Comparison of ENCODE assay signal across 1 cellular context in genomic region chr16:69318177-69318910, GRCh38.
TF ChIP-seq lines count a peak whose summit lies in the region.

No MANE protein-coding gene starts in this region.

TF ChIP-seq in HepG2, 621 proteins besides CTCF, POLR2A, EP300 and RAD21:
- TF ChIP-seq ZSCAN25 (CRISPR knock-in tag; IDR thresholded peaks at IDR 0.05) (no peak), ZNF883 (CRISPR knock-in tag; IDR thresholded peaks at IDR 0.05; ENCODE audit: not compliant biosample characterization) (peak; percentile 64), BCL3 (CRISPR knock-in tag; IDR thresholded peaks at IDR 0.05) (peak; percentile 59; the same call in 1 of the 2 replicates), AGO2 (optimal IDR thresholded peaks at IDR 0.05; ENCODE audit: low read depth, low read length) (peak; percentile 89), MZF1 (CRISPR knock-in tag; IDR thresholded peaks at IDR 0.05; ENCODE audit: borderline replicate concordance) (no peak), RBFOX2 (IDR thresholded peaks at IDR 0.05; ENCODE audit: low read depth, low read length) (peak; percentile 61), AGO1 (IDR thresholded peaks at IDR 0.05; ENCODE audit: low read depth, low read length, poor library complexity, severe bottlenecking) (peak; percentile 58), PITX1 (CRISPR knock-in tag; IDR thresholded peaks at IDR 0.05) (peak; percentile 40; the same call in 1 of the 2 replicates)
